Comparison of ENCODE assay signal across 18 cellular contexts in genomic region chr3:182637350-182638197, GRCh38.
DNase-seq lines count a peak whose midpoint lies in the region; ATAC-seq and TF ChIP-seq lines count a peak whose summit lies in the region.
"Had no signal": no experiment of that assay in that cellular context is flagged by ENCODE, and none has a peak within 500 bp of the region (broad histone marks: within the 10 kb centered on the region; RNA-seq: fewer than 3 reads in every experiment).

No MANE protein-coding gene starts in this region.

- H3K9me2 ChIP-seq in PC-9 (ENCODE audit: insufficient read depth), result no peaks in the 10 kb centered on the region; the same call in 1 of the 2 replicates

- TF ChIP-seq EP300 in transverse colon (IDR thresholded peaks at IDR 0.05; ENCODE audit: low read depth), result no peak

- H3K36me3 ChIP-seq in PC-9 (ENCODE audit: low read depth) (no peaks in the 10 kb centered on the region), transverse colon (no peaks in the 10 kb centered on the region)
- H3K36me3 ChIP-seq: BLaER1 treated with 17β-estradiol and CSF1 and Interleukin-3, amounts not matched to agents 10 nM and 100 nM; MG63 had no signal

- H2AFZ ChIP-seq in PC-9, result no peak overlapping the region

- no peak overlapping the region for H3K27ac ChIP-seq in PC-9
- H3K27ac ChIP-seq in epithelial cell of prostate, result peak overlapping the region; percentile 61
- H3K27ac ChIP-seq in transverse colon, result peak overlapping the region; percentile 58 to 72 (median 69)
- H3K27ac ChIP-seq: BLaER1 treated with 17β-estradiol and CSF1 and Interleukin-3, amounts not matched to agents 10 nM and 100 nM had no signal

- in situ Hi-C loops in transverse colon (cut with MboI; ENCODE audit: low pct_ligation_motif_present in 1 of 4, low pct_unique_long_range_greater_than_20kb in 1 of 4, low sequenced_read_pairs in 3 of 4), result no loop called here

- POLR2A ChIA-PET in PC-9 (lab: Charles Lee; ENCODE audit: unreplicated experiment), result no interaction called here

- H3K9me3 ChIP-seq in PC-9 (ENCODE audit: insufficient read depth, low read depth) (0 out of 2 replicates have a peak, but pooled peaks cover 5% of the 10 kb centered on the region), transverse colon (peaks cover 3 to 4% of the 10 kb centered on the region in 2 donors)
- H3K9me3 ChIP-seq: MG63 had no signal

- intact Hi-C loops in PC-9 (cut with micrococcal nuclease; ENCODE audit: unreplicated experiment), result no loop called here
- intact Hi-C loops in transverse colon (cut with DNase I; ENCODE audit: low total_unique reads), result no loop called here

- H3K4me1 ChIP-seq in PC-9 (replicated peaks; ENCODE audit: insufficient read depth) (peaks cover 40% of the 10 kb centered on the region), transverse colon (peaks cover 0 to 29% (median 15%) of the 10 kb centered on the region in 4 donors)
- H3K4me1 ChIP-seq: BLaER1 treated with 17β-estradiol and CSF1 and Interleukin-3, amounts not matched to agents 10 nM and 100 nM had no signal

- DNase-seq in PC-9 (no peak), epithelial cell of prostate (ENCODE audit: low read depth, low spot score) (no peak), left lobe of liver (ENCODE audit: low spot score) (no peak), transverse colon (peak; percentile 75), retina (no peak)
- DNase-seq: CD8-positive, alpha-beta memory T cell; Karpas-422; MG63; NCI-H1092 treated with DMSO at 0.1 percent for 48 hours; NCI-H2081; NCI-H2171 treated with DMSO at 0.1 percent for 48 hours; NCI-H446 treated with DMSO at 0.1 percent for 48 hours; NCI-H748 treated with DMSO at 0.1 percent for 48 hours; NK-92 treated with Interleukin-12 subunit alpha and Interleukin-12 subunit beta, amount 100 ng/mL, for 24 hours; SIG-M5 had no signal

- ATAC-seq in left lobe of liver (peak; percentile 35), GM18511 (IDR thresholded peaks at IDR 0.05; ENCODE audit: unreplicated experiment) (no peak), GM19463 (IDR thresholded peaks at IDR 0.05; ENCODE audit: unreplicated experiment) (no peak)

- H3F3A ChIP-seq in PC-9 (ENCODE audit: insufficient read depth, low read depth), result peaks cover 6% of the 10 kb centered on the region

- BruUV-seq in PC-9 (replicated peaks; lab: Mats Ljungman, UMichigan), result no TSS peak

- H4K20me1 ChIP-seq in PC-9 (ENCODE audit: insufficient read depth), result no peaks in the 10 kb centered on the region
- H4K20me1 ChIP-seq: BLaER1 treated with 17β-estradiol and CSF1 and Interleukin-3, amounts not matched to agents 10 nM and 100 nM had no signal

- H3K27me3 ChIP-seq in PC-9 (ENCODE audit: insufficient read depth, low read depth) (no peaks in the 10 kb centered on the region), transverse colon (no peaks in the 10 kb centered on the region)
- H3K27me3 ChIP-seq: BLaER1 treated with 17β-estradiol and CSF1 and Interleukin-3, amounts not matched to agents 10 nM and 100 nM; MG63 had no signal

- CTCF ChIA-PET in PC-9 (lab: Charles Lee), result no interaction called here

- no peak for TF ChIP-seq POLR2A in transverse colon (IDR thresholded peaks at IDR 0.05)

- 50 to 59% methylated on average over 1 to 2 of the region's 2 CpGs for WGBS in transverse colon (ENCODE audit: low coverage in 1 of 2), 2 donors

- peak overlapping the region; percentile 27 for H3K4me2 ChIP-seq in PC-9
- H3K4me2 ChIP-seq: BLaER1 treated with 17β-estradiol and CSF1 and Interleukin-3, amounts not matched to agents 10 nM and 100 nM had no signal

- TF ChIP-seq CTCF in PC-9 (conservative IDR thresholded peaks at IDR 0.05) (no peak), transverse colon (IDR thresholded peaks at IDR 0.05) (no peak)

- no peak overlapping the region for H3K4me3 ChIP-seq in PC-9
- no peak overlapping the region for H3K4me3 ChIP-seq in transverse colon
- H3K4me3 ChIP-seq: BLaER1 treated with 17β-estradiol and CSF1 and Interleukin-3, amounts not matched to agents 10 nM and 100 nM; MG63 had no signal

- H3K79me2 ChIP-seq in PC-9 (ENCODE audit: low read depth), result no peaks in the 10 kb centered on the region
